Comparison of ENCODE assay signal across 7 cellular contexts in genomic region chr11:61971177-61972111, GRCh38. TPM values are rescaled to one million over a fixed set of nuclear protein-coding genes. Genes with fewer than 3 reads are reported as not detected.
DNase-seq lines count a peak whose midpoint lies in the region; ATAC-seq and TF ChIP-seq lines count a peak whose summit lies in the region.

No MANE protein-coding gene starts in this region.

- TF ChIP-seq CTCF in Loucy (conservative IDR thresholded peaks at IDR 0.05; ENCODE audit: low read length): no peak
- TF ChIP-seq CTCF in brain (conservative IDR thresholded peaks at IDR 0.05): no peak

- peaks cover 48% of the 10 kb centered on the region for H3K4me1 ChIP-seq in Loucy (ENCODE audit: insufficient read depth, low read length, poor library complexity, severe bottlenecking)

- H3K27me3 Mint-ChIP-seq in brain: no peaks in the 10 kb centered on the region

- H3F3A ChIP-seq in Loucy (ENCODE audit: low read depth): peaks cover 6% of the 10 kb centered on the region; the same call in 1 of the 2 replicates

- DNase-seq in SK-MEL-5 (ENCODE audit: low read depth, low spot score): peak; percentile 95
- DNase-seq in iPS DF 19.7 (ENCODE audit: low read depth, low spot score): peak; percentile 96
- peak; percentile 85 for DNase-seq in retina

- peaks cover 5% of the 10 kb centered on the region for H3K27me3 ChIP-seq in Loucy (ENCODE audit: insufficient read depth, low read length, poor library complexity, severe bottlenecking)

- peak overlapping the region; percentile 88 to 100 (median 95) for H3K27ac Mint-ChIP-seq in brain

- peak overlapping the region; percentile 4; the same call in 1 of the 2 replicates for H3K4me3 ChIP-seq in GM08714 (ENCODE audit: low read length)
- H3K4me3 ChIP-seq in Loucy (ENCODE audit: low read length, poor library complexity, severe bottlenecking): peak overlapping the region; percentile 47

- H4K20me1 ChIP-seq in Loucy (ENCODE audit: insufficient read depth, low read length, poor library complexity, severe bottlenecking): peaks cover 8% of the 10 kb centered on the region

- H3K9me3 Mint-ChIP-seq in brain: peaks cover 0 to 3% (median 0%) of the 10 kb centered on the region in 5 experiments

- H3K4me2 ChIP-seq in Loucy (ENCODE audit: low read depth, low read length, poor library complexity, severe bottlenecking): peak overlapping the region; percentile 59

- no peaks in the 10 kb centered on the region for H3K36me3 ChIP-seq in Loucy (ENCODE audit: insufficient read depth, low read length)

- no peaks in the 10 kb centered on the region for H3K9me3 ChIP-seq in Loucy (ENCODE audit: insufficient read depth, low read depth, low read length)

- no peak overlapping the region for H2AFZ ChIP-seq in Loucy (ENCODE audit: low read length)

- no peak for ATAC-seq in GM21717 (IDR thresholded peaks at IDR 0.05; ENCODE audit: unreplicated experiment)

- in situ Hi-C loops in SK-MEL-5 (cut with HindIII; ENCODE audit: low pct_unique_long_range_greater_than_20kb, low sequenced_read_pairs): no loop called here

- H3K9ac ChIP-seq in Loucy (ENCODE audit: low read depth, low read length, poor library complexity, severe bottlenecking): peak overlapping the region; percentile 36

- peaks cover 70% of the 10 kb centered on the region for H3K4me1 Mint-ChIP-seq in brain

- no peaks in the 10 kb centered on the region for H3K9me2 ChIP-seq in Loucy (replicated peaks; ENCODE audit: low read depth, low read length)

- H3K79me2 ChIP-seq in Loucy (ENCODE audit: insufficient read depth, low read length): peaks cover 29% of the 10 kb centered on the region

- H3K36me3 Mint-ChIP-seq in brain: peaks cover 3% of the 10 kb centered on the region

- peak overlapping the region; percentile 13 to 84 (median 28) for H3K4me3 Mint-ChIP-seq in brain

RNA-seq across cellular contexts. Expression of gene FTH1, which starts 4.0 kb away (rescaled TPM):
- 1,001 and 1,103 TPM in 2 replicates for total RNA-seq in SK-MEL-5 (2014; rRNA removed; shearing (Covaris generic))
- polyA plus RNA-seq in SK-MEL-5 (2015; cell fraction: cytosol; rRNA removed): 4,572 and 4,628 TPM in 2 replicates
- 450 and 590 TPM in 2 replicates for polyA plus RNA-seq in SK-MEL-5 (2015; cell fraction: nucleus; rRNA removed)
- 7,408 TPM for polyA plus RNA-seq in brain (ENCODE audit: insufficient read depth, low read depth, low replicate concordance)

RNA-seq across cellular contexts. Expression of gene BEST1, which starts 21.3 kb away (rescaled TPM):
- total RNA-seq in SK-MEL-5 (2014; rRNA removed; shearing (Covaris generic)): 47.8 and 50.6 TPM in 2 replicates
- polyA plus RNA-seq in SK-MEL-5 (2015; cell fraction: cytosol; rRNA removed): 31.0 and 38.6 TPM in 2 replicates
- polyA plus RNA-seq in SK-MEL-5 (2015; cell fraction: nucleus; rRNA removed): 686 and 695 TPM in 2 replicates
- 12.1 TPM for polyA plus RNA-seq in brain (ENCODE audit: insufficient read depth, low read depth, low replicate concordance)

RNA-seq across cellular contexts. Expression of gene RAB3IL1, which starts 54.1 kb away (rescaled TPM):
- total RNA-seq in SK-MEL-5 (2014; rRNA removed; shearing (Covaris generic)): 6.1 and 6.8 TPM in 2 replicates
- 20.9 and 24.4 TPM in 2 replicates for polyA plus RNA-seq in SK-MEL-5 (2015; cell fraction: cytosol; rRNA removed)
- 6.1 and 14.8 TPM in 2 replicates for polyA plus RNA-seq in SK-MEL-5 (2015; cell fraction: nucleus; rRNA removed)
- 5.9 TPM for polyA plus RNA-seq in brain (ENCODE audit: insufficient read depth, low read depth, low replicate concordance)
